25 cellular contexts compared by ENCODE assay signal in the genomic region with DNA sequence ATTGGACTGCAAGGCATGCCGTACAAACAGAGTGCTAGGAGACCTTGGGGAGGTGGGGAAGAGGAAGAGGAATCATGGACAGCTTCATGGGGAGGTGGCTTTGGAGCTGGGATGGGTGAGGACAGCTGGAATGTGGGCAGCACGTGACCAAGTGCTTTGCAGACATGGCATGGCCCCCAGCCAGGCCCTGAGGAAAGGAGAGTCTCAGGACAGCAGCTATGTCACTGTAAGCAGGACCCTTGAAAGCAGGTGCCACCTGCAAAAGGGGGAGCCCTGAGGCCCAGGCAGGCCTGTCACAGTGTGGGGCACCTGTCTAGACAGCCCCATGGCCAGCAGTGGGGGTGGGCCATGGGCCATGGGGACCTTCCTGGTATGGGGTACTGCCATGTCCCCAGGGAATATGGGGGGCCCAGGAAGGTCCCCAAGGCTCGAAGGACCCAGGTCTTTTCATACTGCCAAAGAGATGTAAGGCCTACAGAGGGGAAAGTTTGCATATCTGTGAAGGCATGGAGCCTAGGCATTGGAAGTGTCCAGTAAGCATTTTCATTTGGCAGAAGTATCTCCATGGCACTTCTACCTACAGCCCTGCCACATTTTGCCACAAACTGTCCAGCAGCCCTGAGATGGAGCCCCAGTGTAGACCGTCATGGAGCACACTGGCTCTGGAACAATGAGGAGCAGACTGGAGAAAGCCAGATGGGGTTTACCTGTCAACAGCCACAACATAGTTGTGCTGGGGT. TPM values are rescaled to one million over a fixed set of nuclear protein-coding genes. Genes with fewer than 3 reads are reported as not detected.
"Had no signal": no experiment of that assay in that cellular context is flagged by ENCODE, and none has a peak within 500 bp of the region (broad histone marks: within the 10 kb centered on the region; RNA-seq: fewer than 3 reads in every experiment).

No MANE protein-coding gene starts in this region.

- ATAC-seq: esophagus mucosa; left lung; stimulated activated effector memory CD8-positive, alpha-beta T cell treated with anti-CD3 and anti-CD28 coated beads, Interleukin-12 subunit alpha, Interleukin-12 subunit beta, amount 100 ng/mL, for 72 hours; stimulated activated naive CD8-positive, alpha-beta T cell treated with anti-CD3 and anti-CD28 coated beads, Interleukin-15, Interleukin-2, amounts not matched to agents 100 U/mL and 50 U/mL, for 24 hours had no signal

- H3K27ac ChIP-seq: dorsolateral prefrontal cortex, heart left ventricle, left lung, right atrium auricular region, suprapubic skin, tibial artery had no signal

- DNase-seq: cortex of kidney; dorsolateral prefrontal cortex; effector CD8-positive, alpha-beta T cell; heart left ventricle; hippocampal formation; kidney glomerular epithelial cell; left lung; mesenchymal stem cell; midbrain; naive B cell; posterior cingulate gyrus; stimulated activated CD4-positive, alpha-beta T cell treated with anti-CD3 and anti-CD28 coated beads, Interleukin-2, amount 100 ng/mL, for 48 hours; stimulated activated CD8-positive, alpha-beta memory T cell treated with anti-CD3 and anti-CD28 coated beads, Interleukin-4, amount 100 ng/mL, for 48 hours; stimulated activated naive CD8-positive, alpha-beta T cell treated with anti-CD3 and anti-CD28 coated beads, Interleukin-15, Interleukin-2, amounts not matched to agents 100 U/mL and 50 U/mL, for 24 hours; tibial artery had no signal

- H3K4me2 ChIP-seq: smooth muscle cell had no signal

- H3K36me3 Mint-ChIP-seq: stimulated activated effector memory CD8-positive, alpha-beta T cell treated with anti-CD3 and anti-CD28 coated beads, Interleukin-12 subunit alpha, Interleukin-12 subunit beta, amount 100 ng/mL, for 72 hours had no signal

- H3K4me3 ChIP-seq: dorsolateral prefrontal cortex, heart left ventricle, left lung, lung, right atrium auricular region, smooth muscle cell, suprapubic skin, tibial artery had no signal

- H3K9me3 Mint-ChIP-seq: central memory CD8-positive, alpha-beta T cell; naive B cell; stimulated activated effector memory CD8-positive, alpha-beta T cell treated with anti-CD3 and anti-CD28 coated beads, Interleukin-12 subunit alpha, Interleukin-12 subunit beta, amount 100 ng/mL, for 72 hours had no signal

- H3K4me3 Mint-ChIP-seq: central memory CD8-positive, alpha-beta T cell; stimulated activated effector memory CD8-positive, alpha-beta T cell treated with anti-CD3 and anti-CD28 coated beads, Interleukin-12 subunit alpha, Interleukin-12 subunit beta, amount 100 ng/mL, for 72 hours had no signal

- H3K27ac Mint-ChIP-seq: naive B cell; stimulated activated effector memory CD8-positive, alpha-beta T cell treated with anti-CD3 and anti-CD28 coated beads, Interleukin-12 subunit alpha, Interleukin-12 subunit beta, amount 100 ng/mL, for 72 hours had no signal

- H3K36me3 ChIP-seq: left lung, right atrium auricular region, tibial artery had no signal

- H3K4me1 Mint-ChIP-seq: central memory CD8-positive, alpha-beta T cell; stimulated activated effector memory CD8-positive, alpha-beta T cell treated with anti-CD3 and anti-CD28 coated beads, Interleukin-12 subunit alpha, Interleukin-12 subunit beta, amount 100 ng/mL, for 72 hours had no signal

- H3K4me1 ChIP-seq: left lung, right atrium auricular region, tibial artery had no signal

- FAIRE-seq: frontal cortex had no signal

- H3K9me3 ChIP-seq: heart left ventricle, left lung, right atrium auricular region, suprapubic skin, tibial artery had no signal

RNA-seq across cellular contexts. Expression of a gene that starts 9.9 kb away (rescaled TPM):
- total RNA-seq: osteocyte, smooth muscle cell had no signal
- polyA plus RNA-seq: neural cell, smooth muscle cell had no signal
